In genomic region chr1:39955547-39956539, GRCh38 we compare ENCODE assay signal across 8 cellular contexts. TPM values are rescaled to one million over a fixed set of nuclear protein-coding genes. Genes with fewer than 3 reads are reported as not detected.
DNase-seq lines count a peak whose midpoint lies in the region; ATAC-seq and TF ChIP-seq lines count a peak whose summit lies in the region.

No MANE protein-coding gene starts in this region.

- H3K4me3 Mint-ChIP-seq in neural progenitor cell = peak overlapping the region; percentile 97

- H3K4me1 ChIP-seq in esophagus muscularis mucosa = peaks cover 25 to 48% (median 40%) of the 10 kb centered on the region in 4 donors
- peaks cover 5% of the 10 kb centered on the region for H3K4me1 ChIP-seq in neural progenitor cell
- peaks cover 0 to 32% (median 23%) of the 10 kb centered on the region in 4 donors for H3K4me1 ChIP-seq in tibial artery

- no peaks in the 10 kb centered on the region for H3K79me2 ChIP-seq in neural progenitor cell (ENCODE audit: low read depth)

- DNase-seq in AML-193 (lab: John Stamatoyannopoulos, UW) (peak; percentile 43 to 55), NCI-H748 treated with DMSO at 0.1 percent for 48 hours (lab: John Stamatoyannopoulos, UW) (peak; percentile 99), activated T-cell treated with anti-CD3 and anti-CD28 coated beads for 1 hour (ENCODE audit: low read depth) (peak; percentile 14), esophagus muscularis mucosa (ENCODE audit: extremely low spot score) (no peak), neural progenitor cell (ENCODE audit: low spot score) (peak; percentile 29), tibial artery (no peak)

- no peak overlapping the region for H3K9ac ChIP-seq in neural progenitor cell

- H3F3A ChIP-seq in neural progenitor cell (ENCODE audit: low read depth) = peaks cover 3% of the 10 kb centered on the region

- TF ChIP-seq CTCF in esophagus muscularis mucosa (IDR thresholded peaks at IDR 0.05) = no peak
- TF ChIP-seq CTCF in neural progenitor cell (IDR thresholded peaks at IDR 0.05) = no peak
- no peak for TF ChIP-seq CTCF in tibial artery (IDR thresholded peaks at IDR 0.05)

- H3K9me3 Mint-ChIP-seq in neural progenitor cell = no peaks in the 10 kb centered on the region

- TF ChIP-seq POLR2A in esophagus muscularis mucosa (IDR thresholded peaks at IDR 0.05; ENCODE audit: low read depth) = no peak

- peak overlapping the region; percentile 66 for H3K27ac Mint-ChIP-seq in neural progenitor cell

- H2AFZ ChIP-seq in neural progenitor cell (replicated peaks) = peak overlapping the region; percentile 79

- peak overlapping the region; percentile 55 to 63 (median 60) for H3K4me3 ChIP-seq in esophagus muscularis mucosa
- peak overlapping the region; percentile 43 for H3K4me3 ChIP-seq in neural progenitor cell
- peak overlapping the region; percentile 51 to 68 for H3K4me3 ChIP-seq in tibial artery

- no peaks in the 10 kb centered on the region for H3K9me3 ChIP-seq in esophagus muscularis mucosa
- no peaks in the 10 kb centered on the region for H3K9me3 ChIP-seq in neural progenitor cell (ENCODE audit: low read depth)
- no peaks in the 10 kb centered on the region for H3K9me3 ChIP-seq in tibial artery

- H3K27me3 ChIP-seq in esophagus muscularis mucosa (peaks cover 0 to 20% (median 0%) of the 10 kb centered on the region in 4 donors), neural progenitor cell (peaks cover 59% of the 10 kb centered on the region), tibial artery (peaks cover 0 to 10% of the 10 kb centered on the region in 2 donors)

- peaks cover 10% of the 10 kb centered on the region for H3K27me3 Mint-ChIP-seq in neural progenitor cell (ENCODE audit: insufficient read depth, low read depth)

- 10% methylated on average over 32 of the region's 36 CpGs for WGBS in esophagus muscularis mucosa

- peak overlapping the region; percentile 84 for H3K4me2 ChIP-seq in neural progenitor cell

- ATAC-seq in GM19043 (IDR thresholded peaks at IDR 0.05; ENCODE audit: low read depth, unreplicated experiment) (peak; percentile 31), HG03432 (IDR thresholded peaks at IDR 0.05; ENCODE audit: unreplicated experiment) (peak; percentile 31)

- intact Hi-C loops in esophagus muscularis mucosa (cut with DNase I) (loop anchor here (10.0 kb wide), 1 partner anchor 299 kb away; the partner anchor contains the start of gene ZMPSTE24), tibial artery (cut with DNase I; ENCODE audit: low total_unique reads) (no loop called here)

- no peak for TF ChIP-seq EP300 in esophagus muscularis mucosa (IDR thresholded peaks at IDR 0.05)

- H4K20me1 ChIP-seq in neural progenitor cell (ENCODE audit: low read depth) = peaks cover 3% of the 10 kb centered on the region

- peaks cover 35% of the 10 kb centered on the region for H3K4me1 Mint-ChIP-seq in neural progenitor cell

- H3K36me3 ChIP-seq in esophagus muscularis mucosa (no peaks in the 10 kb centered on the region), neural progenitor cell (no peaks in the 10 kb centered on the region), tibial artery (no peaks in the 10 kb centered on the region)

- H3K27ac ChIP-seq in esophagus muscularis mucosa (replicated peaks in 1 of 4) (peak overlapping the region in 2 of 4 donors; percentile 49 to 50), neural progenitor cell (no peak overlapping the region), tibial artery (peak overlapping the region in 1 of 2 donors; percentile 48)

- H3K36me3 Mint-ChIP-seq in neural progenitor cell = peaks cover 6% of the 10 kb centered on the region

RNA-seq across cellular contexts. Expression of gene MFSD2A, which starts 0.9 kb away (rescaled TPM):
- total RNA-seq in esophagus muscularis mucosa (1 to 10 TPM; 1.7 to 5.1 (median 4.1) TPM), neural progenitor cell (ENCODE audit: low replicate concordance) (0.90 and 1.4 TPM in 2 replicates)

RNA-seq across cellular contexts. Expression of gene MYCL, which starts 54.1 kb away (rescaled TPM):
- total RNA-seq in esophagus muscularis mucosa (under 1 TPM; 0.13 to 0.92 (median 0.66) TPM), neural progenitor cell (ENCODE audit: low replicate concordance) (21.8 and 39.8 TPM in 2 replicates)

Comparison
In these comparisons a context has a peak if more than half of its experiments do, and no peak if none do; other contexts are left out.
1. DNase-seq: peak in AML-193 (2 of 2), NCI-H748 treated with DMSO at 0.1 percent for 48 hours (single experiment), activated T-cell treated with anti-CD3 and anti-CD28 coated beads for 1 hour (single experiment) and neural progenitor cell (single experiment); none in esophagus muscularis mucosa (single experiment) and tibial artery (0 of 2).
2. RNA of gene MYCL, which starts 54.1 kb away (total RNA-seq): 21.8 to 39.8 TPM in neural progenitor cell; 0.13 to 0.92 TPM in esophagus muscularis mucosa; every median in the first group is over 10 times any median in the second.
3. Peak in every context shown above with its lines, with median percentiles within 50 percentile points of each other: H3K4me3 ChIP-seq.